ENCODE assay signal across 21 cellular contexts in the genomic region with DNA sequence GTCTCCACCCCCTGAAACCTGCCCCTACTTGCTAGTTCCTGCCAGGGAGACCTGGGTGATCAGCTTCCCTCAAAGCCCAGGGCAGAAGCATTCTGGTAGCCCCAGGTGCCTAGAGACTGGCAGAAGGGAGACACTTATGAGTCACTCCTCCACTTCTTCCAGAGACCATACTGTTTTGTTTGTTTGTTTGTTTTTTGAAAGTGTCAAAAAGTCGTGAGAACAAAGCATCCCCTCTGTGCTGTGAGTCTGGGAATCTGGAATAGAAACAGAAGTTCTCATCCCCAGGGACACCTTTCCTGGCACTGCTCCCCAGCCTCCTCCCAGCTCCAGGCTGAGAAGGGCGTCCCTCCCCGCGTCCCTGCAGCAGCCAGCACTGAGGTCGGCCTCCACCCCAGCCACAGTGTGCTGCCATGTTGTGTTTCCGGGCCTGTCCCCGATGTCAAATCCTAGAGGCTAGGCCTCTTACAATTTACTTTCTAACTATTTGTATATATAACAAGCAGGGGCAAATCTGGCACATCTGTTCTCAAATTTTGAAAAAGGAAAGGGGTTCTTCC.
DNase-seq lines count a peak whose midpoint lies in the region; ATAC-seq and TF ChIP-seq lines count a peak whose summit lies in the region.
"Had no signal": no experiment of that assay in that cellular context is flagged by ENCODE, and none has a peak within 500 bp of the region (broad histone marks: within the 10 kb centered on the region; RNA-seq: fewer than 3 reads in every experiment).

No MANE protein-coding gene starts in this region.

- H2AK5ac ChIP-seq in neuronal stem cell (ENCODE audit: low read depth, low read length), result no peak overlapping the region

- no peak overlapping the region for H3K4me2 ChIP-seq in neuronal stem cell (ENCODE audit: insufficient read depth, low read length, poor library complexity, severe bottlenecking)

- TF ChIP-seq CTCF in choroid plexus epithelial cell (conservative IDR thresholded peaks at IDR 0.05; ENCODE audit: low read depth, low read length), result no peak

- no peak overlapping the region for H2BK120ac ChIP-seq in neuronal stem cell (ENCODE audit: low read depth, low read length)

- H3K4me3 ChIP-seq in choroid plexus epithelial cell (ENCODE audit: low read depth, low read length) (no peak overlapping the region), neuronal stem cell (ENCODE audit: low read length in 2 of 2) (no peak overlapping the region)
- H3K4me3 ChIP-seq: SK-N-MC had no signal

- no peak overlapping the region for H2BK5ac ChIP-seq in neuronal stem cell (ENCODE audit: low read length)

- H3K36me3 ChIP-seq in neuronal stem cell (replicated peaks in 1 of 2; ENCODE audit: control insufficient read depth in 2 of 2, insufficient read depth in 2 of 2, low read length in 2 of 2), result no peaks in the 10 kb centered on the region

- no peak overlapping the region for H3K14ac ChIP-seq in neuronal stem cell (ENCODE audit: low read length)

- peak; percentile 9 for DNase-seq in DMS53 (lab: John Stamatoyannopoulos, UW)
- DNase-seq in DMS53 treated with DMSO at 0.1 percent for 48 hours (lab: John Stamatoyannopoulos, UW; ENCODE audit: unreplicated experiment), result peak; percentile 2
- DNase-seq in choroid plexus epithelial cell (ENCODE audit: low read depth), result peak; percentile 5
- DNase-seq in neuronal stem cell (ENCODE audit: low spot score), result no peak
- DNase-seq in T-helper 2 cell, result no peak
- DNase-seq in NOMO-1 treated with dmso at 0.1 percent for 144 hours (lab: John Stamatoyannopoulos, UW; ENCODE audit: unreplicated experiment), result no peak
- DNase-seq: C1 segment of cervical spinal cord; CD4-positive, alpha-beta memory T cell; COR-L47; DMS79 treated with DMSO at 0.1 percent for 48 hours; NCI-H1092 treated with DMSO at 0.1 percent for 48 hours; NCI-H1436 treated with DMSO at 0.1 percent for 48 hours; NCI-H187 treated with DMSO at 0.1 percent for 48 hours; NCI-H526 treated with DMSO at 0.1 percent for 48 hours; SIG-M5 had no signal

- H3K23ac ChIP-seq in neuronal stem cell (ENCODE audit: low read depth, low read length, poor library complexity), result peak overlapping the region; percentile 44

- no peaks in the 10 kb centered on the region for H3K4me1 ChIP-seq in neuronal stem cell (ENCODE audit: control insufficient read depth in 2 of 2, insufficient read depth in 1 of 2, low read depth in 1 of 2, low read length in 2 of 2)

- no peak overlapping the region for H3K9ac ChIP-seq in neuronal stem cell (ENCODE audit: low read depth, low read length, poor library complexity)

- WGBS in neuronal stem cell (ENCODE audit: extremely low coverage in 2 of 2, insufficient read length in 2 of 2, insufficient replicate concordance in 1 of 2), 2 donors, result no CpG with 5 or more reads among the region's 7 CpGs

- H4K8ac ChIP-seq in neuronal stem cell (ENCODE audit: low read depth, low read length), result no peak overlapping the region

- H2BK15ac ChIP-seq in neuronal stem cell (ENCODE audit: low read length), result no peak overlapping the region

- no peak overlapping the region for H2AFZ ChIP-seq in neuronal stem cell (ENCODE audit: low read length)

- no peaks in the 10 kb centered on the region for H3K79me1 ChIP-seq in neuronal stem cell (ENCODE audit: low read depth, low read length)

- H3K4ac ChIP-seq in neuronal stem cell (ENCODE audit: low read length), result no peak overlapping the region

- peaks cover 0 to 8% of the 10 kb centered on the region in 2 donors for H3K9me3 ChIP-seq in neuronal stem cell (replicated peaks in 1 of 2; ENCODE audit: control insufficient read depth in 2 of 2, insufficient read depth in 1 of 2, low read depth in 1 of 2, low read length in 2 of 2)

- H4K91ac ChIP-seq in neuronal stem cell (ENCODE audit: low read depth, low read length, poor library complexity), result no peak overlapping the region

- no peak overlapping the region for H2BK12ac ChIP-seq in neuronal stem cell (ENCODE audit: low read length)

- no peak overlapping the region for H3K18ac ChIP-seq in neuronal stem cell (ENCODE audit: low read length)

- no peak for ATAC-seq in esophagus mucosa
- ATAC-seq: HCT116, Panc1 had no signal

- no peaks in the 10 kb centered on the region for H3K27me3 ChIP-seq in neuronal stem cell (ENCODE audit: control insufficient read depth in 3 of 3, insufficient read depth in 3 of 3, low read depth in 1 of 3, low read length in 3 of 3)

- H3K27ac ChIP-seq in neuronal stem cell (replicated peaks; ENCODE audit: low read length), result no peak overlapping the region
- H3K27ac ChIP-seq: HL-60, RWPE1, SK-N-MC had no signal

Comparison
In these comparisons a context has a peak if more than half of its experiments do, and no peak if none do; other contexts are left out.
1. DNase-seq: peak in DMS53 (single experiment), DMS53 treated with DMSO at 0.1 percent for 48 hours (single experiment) and choroid plexus epithelial cell (single experiment); none in neuronal stem cell (single experiment), T-helper 2 cell (0 of 5) and NOMO-1 treated with dmso at 0.1 percent for 144 hours (single experiment).